In genomic region chr18:63285332-63285731, GRCh38 we compare ENCODE assay signal across 10 cellular contexts. TPM values are rescaled to one million over a fixed set of nuclear protein-coding genes. Genes with fewer than 3 reads are reported as not detected.
DNase-seq lines count a peak whose midpoint lies in the region; ATAC-seq and TF ChIP-seq lines count a peak whose summit lies in the region.
"Had no signal": no experiment of that assay in that cellular context is flagged by ENCODE, and none has a peak within 500 bp of the region (broad histone marks: within the 10 kb centered on the region; RNA-seq: fewer than 3 reads in every experiment).

No MANE protein-coding gene starts in this region.

- intact Hi-C loops in thyroid gland (cut with DNase I), result no loop called here

- no peak for TF ChIP-seq CTCF in thyroid gland (IDR thresholded peaks at IDR 0.05)

- no peaks in the 10 kb centered on the region for H3K27me3 Mint-ChIP-seq in activated naive CD4-positive, alpha-beta T cell treated with anti-CD3 and anti-CD28 coated beads, Interleukin-2, amount 10 ng/mL, durations not matched to agents 7 days and 5 days

- H3K27me3 ChIP-seq in thyroid gland, result no peaks in the 10 kb centered on the region

- peaks cover 0 to 3% of the 10 kb centered on the region in 2 donors for H3K9me3 Mint-ChIP-seq in activated naive CD4-positive, alpha-beta T cell treated with anti-CD3 and anti-CD28 coated beads, Interleukin-2, amount 50 U/mL, for 72 hours
- H3K9me3 Mint-ChIP-seq in activated naive CD4-positive, alpha-beta T cell treated with anti-CD3 and anti-CD28 coated beads, Interleukin-2, amount 10 ng/mL, durations not matched to agents 7 days and 5 days, result no peaks in the 10 kb centered on the region
- H3K9me3 Mint-ChIP-seq: activated T-helper 1 cell treated with anti-CD3 and anti-CD28 coated beads, Interleukin-12 subunit alpha, Interleukin-12 subunit beta, Interleukin-2, Interleukin-4 antibody, amounts not matched to agents 30 ng/mL and 10 ng/mL and 1 ng/mL, durations not matched to agents 14 hours and 24 hours and 36 hours had no signal

- no peaks in the 10 kb centered on the region for H3K36me3 ChIP-seq in thyroid gland

- H3K27ac Mint-ChIP-seq in activated naive CD4-positive, alpha-beta T cell treated with anti-CD3 and anti-CD28 coated beads, Interleukin-2, amount 50 U/mL, for 72 hours, result no peak overlapping the region
- H3K27ac Mint-ChIP-seq in activated naive CD4-positive, alpha-beta T cell treated with anti-CD3 and anti-CD28 coated beads, Interleukin-2, amount 10 ng/mL, durations not matched to agents 7 days and 5 days, result no peak overlapping the region

- no peak for DNase-seq in activated naive CD4-positive, alpha-beta T cell treated with anti-CD3 and anti-CD28 coated beads, Interleukin-2, amount 50 U/mL, for 72 hours (ENCODE audit: low spot score in 2 of 2)
- DNase-seq in activated naive CD4-positive, alpha-beta T cell treated with anti-CD3 and anti-CD28 coated beads, Interleukin-2, amount 10 ng/mL, durations not matched to agents 7 days and 5 days, result no peak
- DNase-seq in thyroid gland (no peak), DMS79 treated with DMSO at 0.1 percent for 48 hours (lab: John Stamatoyannopoulos, UW) (no peak), T-helper 9 cell (no peak), NOMO-1 (lab: John Stamatoyannopoulos, UW; ENCODE audit: unreplicated experiment in 2 of 2) (no peak)
- DNase-seq: erythroblast had no signal

- H3K27ac ChIP-seq in thyroid gland, result peak overlapping the region; percentile 12 to 67 (median 39)

- TF ChIP-seq POLR2A in thyroid gland (IDR thresholded peaks at IDR 0.05), result no peak

- H3K36me3 Mint-ChIP-seq in activated naive CD4-positive, alpha-beta T cell treated with anti-CD3 and anti-CD28 coated beads, Interleukin-2, amount 50 U/mL, for 72 hours, result peaks cover 13 to 42% of the 10 kb centered on the region in 2 donors
- peaks cover 45% of the 10 kb centered on the region for H3K36me3 Mint-ChIP-seq in activated naive CD4-positive, alpha-beta T cell treated with anti-CD3 and anti-CD28 coated beads, Interleukin-2, amount 10 ng/mL, durations not matched to agents 7 days and 5 days

- 97 to 99% methylated on average over 6 of the region's 6 CpGs for whole genome bisulfite sequencing in thyroid gland, 2 donors

- ATAC-seq in activated naive CD4-positive, alpha-beta T cell treated with anti-CD3 and anti-CD28 coated beads, Interleukin-2, amount 50 U/mL, for 72 hours, result peak; percentile 24 to 47
- ATAC-seq in HG02588 (IDR thresholded peaks at IDR 0.05; ENCODE audit: unreplicated experiment), result peak; percentile 91
- ATAC-seq in HG03575 (IDR thresholded peaks at IDR 0.05; ENCODE audit: extremely low read depth, insufficient number of reproducible peaks, low FRiP score, unreplicated experiment), result peak; percentile 62

- no peak overlapping the region for H3K4me3 ChIP-seq in thyroid gland (replicated peaks in 1 of 3)

- H3K4me1 Mint-ChIP-seq in activated naive CD4-positive, alpha-beta T cell treated with anti-CD3 and anti-CD28 coated beads, Interleukin-2, amount 10 ng/mL, durations not matched to agents 7 days and 5 days, result peaks cover 22% of the 10 kb centered on the region

- H3K4me3 Mint-ChIP-seq in activated naive CD4-positive, alpha-beta T cell treated with anti-CD3 and anti-CD28 coated beads, Interleukin-2, amount 10 ng/mL, durations not matched to agents 7 days and 5 days, result no peak overlapping the region
- H3K4me3 Mint-ChIP-seq: activated T-helper 1 cell treated with anti-CD3 and anti-CD28 coated beads, Interleukin-12 subunit alpha, Interleukin-12 subunit beta, Interleukin-2, Interleukin-4 antibody, amounts not matched to agents 30 ng/mL and 10 ng/mL and 1 ng/mL, durations not matched to agents 14 hours and 24 hours and 36 hours had no signal

- H3K4me1 ChIP-seq in thyroid gland, result peaks cover 39 to 81% of the 10 kb centered on the region in 2 donors

- CTCF ChIA-PET in activated naive CD4-positive, alpha-beta T cell treated with anti-CD3 and anti-CD28 coated beads, Interleukin-2, amount 10 ng/mL, durations not matched to agents 7 days and 5 days (lab: Charles Lee), result no interaction called here

- no peaks in the 10 kb centered on the region for H3K9me3 ChIP-seq in thyroid gland

RNA-seq across cellular contexts. Expression of gene BCL2, which starts 34.2 kb away (rescaled TPM):
- 10 to 100 TPM; 56.5 to 83.5 TPM for total RNA-seq in activated naive CD4-positive, alpha-beta T cell treated with anti-CD3 and anti-CD28 coated beads, Interleukin-2, amount 50 U/mL, for 72 hours
- 100 to 1,000 TPM; 108 to 163 (median 115) TPM for total RNA-seq in thyroid gland

Comparison
In these comparisons a context has a peak if more than half of its experiments do, and no peak if none do; other contexts are left out.
1. ATAC-seq: peak in every context shown above with its lines; median percentile 91 in HG02588; 62 in HG03575; 36 in activated naive CD4-positive, alpha-beta T cell treated with anti-CD3 and anti-CD28 coated beads, Interleukin-2, amount 50 U/mL, for 72 hours.